Comparison of ENCODE assay signal across 14 cellular contexts in the genomic region with DNA sequence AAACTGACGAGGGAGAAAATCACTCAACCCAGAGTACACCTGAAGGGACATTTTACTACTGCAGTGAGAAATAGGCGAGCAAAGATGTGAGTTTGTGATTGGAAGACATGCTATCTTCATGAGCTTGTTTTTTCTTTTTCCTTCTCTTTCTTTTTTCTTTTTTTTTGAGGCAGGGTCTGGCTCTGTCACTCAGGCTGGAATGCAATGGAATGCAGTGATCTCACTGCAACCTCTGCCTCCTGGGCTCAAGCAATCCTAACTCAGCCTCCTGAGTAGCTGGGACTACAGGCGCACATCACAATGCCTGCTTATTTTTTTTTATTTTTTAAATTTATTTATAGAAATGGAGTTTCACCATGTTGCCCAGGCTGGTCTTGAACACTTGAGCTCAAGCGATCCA. TPM values are rescaled to one million over a fixed set of nuclear protein-coding genes. Genes with fewer than 3 reads are reported as not detected.
DNase-seq lines count a peak whose midpoint lies in the region; ATAC-seq, FAIRE-seq and TF ChIP-seq lines count a peak whose summit lies in the region.
"Not testable (repeated sequence)": the region's sequence is repeated elsewhere in the genome, so short reads cannot be mapped to it uniquely, and the experiment has no call there.
"Had no signal": no experiment of that assay in that cellular context is flagged by ENCODE, and none has a peak within 500 bp of the region (broad histone marks: within the 10 kb centered on the region; RNA-seq: fewer than 3 reads in every experiment).

No MANE protein-coding gene starts in this region.

- H3K79me2 ChIP-seq in K562 (ENCODE audit: control insufficient read depth, insufficient read depth, low read length); neural progenitor cell (ENCODE audit: low read depth): not testable (repeated sequence)

- H3K27ac ChIP-seq in SJCRH30, result peak overlapping the region; percentile 62
- H3K27ac ChIP-seq in K562 (ENCODE audit: extremely low read depth, low read depth, low read length); neural progenitor cell: not testable (repeated sequence)

- not testable (repeated sequence) for ATAC-seq in K562; stimulated activated naive B cell treated with anti-CD40 and anti-IgM and Interleukin-4, amounts not matched to agents 10 μg/mL and 1 μg/mL and 100 μg/mL, for 72 hours (replicated peaks)

- not testable (repeated sequence) for H3K4me1 Mint-ChIP-seq in neural progenitor cell; stimulated activated naive B cell treated with anti-CD40 and anti-IgM and Interleukin-4, amounts not matched to agents 10 μg/mL and 1 μg/mL and 100 μg/mL, for 72 hours

- intact Hi-C loops in K562 (cut with micrococcal nuclease), result not testable (repeated sequence)

- FAIRE-seq in K562 (lab: Jason Lieb, UNC), result not testable (repeated sequence)

- not testable (repeated sequence) for BruUV-seq in K562 (replicated peaks; lab: Mats Ljungman, UMichigan)

- H3K27ac Mint-ChIP-seq in neural progenitor cell, result not testable (repeated sequence)
- H3K27ac Mint-ChIP-seq in stimulated activated naive B cell treated with anti-CD40 and anti-IgM and Interleukin-4, amounts not matched to agents 10 μg/mL and 1 μg/mL and 100 μg/mL, for 72 hours, result peak overlapping the region; percentile 54

- not testable (repeated sequence) for H3F3A ChIP-seq in neural progenitor cell (ENCODE audit: low read depth)

- H3K9ac ChIP-seq in K562 (ENCODE audit: insufficient read depth in 1 of 2, low read depth in 2 of 2, low read length in 2 of 2); neural progenitor cell: not testable (repeated sequence)

- H3K27me3 Mint-ChIP-seq in neural progenitor cell (ENCODE audit: insufficient read depth, low read depth); stimulated activated naive B cell treated with anti-CD40 and anti-IgM and Interleukin-4, amounts not matched to agents 10 μg/mL and 1 μg/mL and 100 μg/mL, for 72 hours: not testable (repeated sequence)

- H2AFZ ChIP-seq in K562 (ENCODE audit: low read depth, low read length); neural progenitor cell (replicated peaks): not testable (repeated sequence)

- not testable (repeated sequence) for TF ChIP-seq RAD21 in K562 (CRISPR knock-in tag; conservative IDR thresholded peaks at IDR 0.05 in 1 of 2, IDR thresholded peaks at IDR 0.05 in 1 of 2)

- not testable (repeated sequence) for H3K4me3 ChIP-seq in SJCRH30, K562, neural progenitor cell

- TF ChIP-seq POLR2A in K562 (conservative IDR thresholded peaks at IDR 0.05), result not testable (repeated sequence)

- peak; percentile 47 for DNase-seq in EL
- not testable (repeated sequence) for DNase-seq in HEK293T (ENCODE audit: extremely low spot score); K562 (ENCODE audit: extremely low read depth in 1 of 4, low spot score in 3 of 4); neural progenitor cell (ENCODE audit: low spot score); stimulated activated naive B cell treated with anti-CD40 and anti-IgM and Interleukin-4, amounts not matched to agents 10 μg/mL and 1 μg/mL and 100 μg/mL, for 72 hours
- DNase-seq in SJCRH30, result peak; percentile 63 to 67
- DNase-seq in glomerular visceral epithelial cell (ENCODE audit: extremely low spot score), result peak; percentile 13
- DNase-seq in left kidney (ENCODE audit: low read depth, low spot score), result peak; percentile 59

- not testable (repeated sequence) for H3K27me3 ChIP-seq in SJCRH30; K562 (ENCODE audit: control insufficient read depth in 2 of 2, insufficient read depth in 2 of 2, low read length in 2 of 2)
- peaks cover 29% of the 10 kb centered on the region for H3K27me3 ChIP-seq in neural progenitor cell

- TF ChIP-seq EP300 in K562 (IDR thresholded peaks at IDR 0.05; ENCODE audit: low read length), result not testable (repeated sequence)

- H4K20me1 ChIP-seq in K562 (replicated peaks; ENCODE audit: control insufficient read depth, insufficient read depth, low read length); neural progenitor cell (ENCODE audit: low read depth): not testable (repeated sequence)

- H3K4me1 ChIP-seq in SJCRH30; K562 (replicated peaks in 1 of 2; ENCODE audit: control insufficient read depth in 2 of 2, insufficient read depth in 2 of 2, low read length in 2 of 2); neural progenitor cell: not testable (repeated sequence)

- H3K9me1 ChIP-seq in K562 (ENCODE audit: control insufficient read depth, insufficient read depth, low read length), result not testable (repeated sequence)

- not testable (repeated sequence) for TF ChIP-seq CTCF in K562 (IDR thresholded peaks at IDR 0.05 in 2 of 3, conservative IDR thresholded peaks at IDR 0.05 in 1 of 3; ENCODE audit: insufficient read depth in 2 of 3, low read depth in 1 of 3, low read length in 3 of 3); neural progenitor cell (IDR thresholded peaks at IDR 0.05)

- H3K4me3 Mint-ChIP-seq in neural progenitor cell, result peak overlapping the region; percentile 68
- not testable (repeated sequence) for H3K4me3 Mint-ChIP-seq in stimulated activated naive B cell treated with anti-CD40 and anti-IgM and Interleukin-4, amounts not matched to agents 10 μg/mL and 1 μg/mL and 100 μg/mL, for 72 hours

- H3K9me3 Mint-ChIP-seq in neural progenitor cell; stimulated activated naive B cell treated with anti-CD40 and anti-IgM and Interleukin-4, amounts not matched to agents 10 μg/mL and 1 μg/mL and 100 μg/mL, for 72 hours: not testable (repeated sequence)

- H3K9me3 ChIP-seq in SJCRH30 (replicated peaks); K562 (replicated peaks; ENCODE audit: control insufficient read depth, insufficient read depth, low read depth, low read length); neural progenitor cell (ENCODE audit: low read depth): not testable (repeated sequence)

- in situ Hi-C loops in K562 (cut with MboI), result not testable (repeated sequence)

- H3K4me2 ChIP-seq in K562 (ENCODE audit: insufficient read depth, low read length); neural progenitor cell: not testable (repeated sequence)

- CTCF ChIA-PET in HEK293T (lab: Yijun Ruan, JAX), result interaction anchor here (0.6 to 1.1 kb wide), 2 partner anchors 22 to 106 kb away, joined by 3 to 4 read pairs; no protein-coding TSS in a partner anchor
- CTCF ChIA-PET in K562 (lab: Yijun Ruan, JAX; ENCODE audit: low intra/inter-chr PET ratio), result not testable (repeated sequence)

- POLR2A ChIA-PET in HEK293T (lab: Yijun Ruan, JAX), result not testable (repeated sequence)
- POLR2A ChIA-PET in K562 (lab: Yijun Ruan, JAX), result interaction anchor here (0.6 kb wide), 1 partner anchor 22 kb away, joined by 3 read pairs; no protein-coding TSS in a partner anchor

- not testable (repeated sequence) for H3K36me3 Mint-ChIP-seq in neural progenitor cell; stimulated activated naive B cell treated with anti-CD40 and anti-IgM and Interleukin-4, amounts not matched to agents 10 μg/mL and 1 μg/mL and 100 μg/mL, for 72 hours

- not testable (repeated sequence) for H3K36me3 ChIP-seq in SJCRH30; K562 (ENCODE audit: control insufficient read depth, insufficient read depth, low read length); neural progenitor cell

- 0% methylated on average over 1 of the region's 4 CpGs for WGBS in K562 (ENCODE audit: insufficient coverage, low coverage, missing lambda C conversion rate)

RNA-seq across cellular contexts. Expression of a gene that starts 25.4 kb away (rescaled TPM):
- 0.22 and 0.63 TPM in 2 replicates for total RNA-seq in SJCRH30 (2014; rRNA removed; shearing (Covaris generic))
- not detected in 2 replicates for total RNA-seq in K562 (2011; cell fraction: chromatin; rRNA removed; ENCODE audit: low replicate concordance)
- not detected in 2 replicates for total RNA-seq in K562 (2011; cell fraction: nucleolus; rRNA removed)
- not detected in 2 replicates for total RNA-seq in K562 (2011; cell fraction: nucleoplasm; rRNA removed)
- not detected in 2 replicates for total RNA-seq in K562 (2014; rRNA removed)
- not detected in 2 replicates for total RNA-seq in K562 (2014; rRNA removed; fragmentation: Illumina TruSeq; extraction: Trizol)
- not detected in 2 replicates for total RNA-seq in K562 (2015; rRNA removed; fragmentation: Illumina TruSeq; extraction: Trizol)
- total RNA-seq in K562 (2021), result 0.16 and 0.31 TPM in 2 replicates
- 0.04 TPM in 1 of 2 replicates, not detected in the other for polyA plus RNA-seq in K562 (2011; rRNA removed)
- 0.07 TPM in 1 of 2 replicates, not detected in the other for polyA plus RNA-seq in K562 (2011; cell fraction: cytosol; rRNA removed)
- polyA plus RNA-seq in K562 (2011; cell fraction: nucleus; rRNA removed), result 0.11 TPM in 1 of 2 replicates, not detected in the other
- polyA plus RNA-seq in K562 (2012), result 0.25 TPM in 1 of 2 replicates, not detected in the other
- not detected in 2 replicates for polyA plus RNA-seq in K562 (2014; fragmentation: Illumina TruSeq; extraction: Trizol)
- polyA plus RNA-seq in K562 (2014; fragmentation: Nextera tagmentation; extraction: Ambion mirVana), result not detected
- 0.05 and 0.11 TPM in 2 replicates for polyA plus RNA-seq in K562 (2014; rRNA removed)
- polyA minus RNA-seq in K562 (2011; rRNA and poly(A)+ RNA removed), result not detected in 2 replicates
- polyA minus RNA-seq in K562 (2011; cell fraction: cytosol; rRNA and poly(A)+ RNA removed), result not detected in 2 replicates
- polyA minus RNA-seq in K562 (2011; cell fraction: nucleus; rRNA and poly(A)+ RNA removed), result 0.27 TPM in 1 of 2 replicates, not detected in the other
- 0.12 TPM in 1 of 2 replicates, not detected in the other for total RNA-seq in neural progenitor cell (ENCODE audit: low replicate concordance)
- total RNA-seq: CD4-positive, alpha-beta T cell; GM12878; GM23248; HFFc6 had no signal
- polyA plus RNA-seq: CD14-positive monocyte; CD8-positive, alpha-beta memory T cell; GM12878; GM23248 had no signal

RNA-seq across cellular contexts. Expression of a gene that starts 59.7 kb away (rescaled TPM):
- total RNA-seq in SJCRH30 (2014; rRNA removed; shearing (Covaris generic)), result 254 and 270 TPM in 2 replicates
- total RNA-seq in K562 (2011; cell fraction: chromatin; rRNA removed; ENCODE audit: low replicate concordance), result 568 TPM in 2 replicates
- 333 and 358 TPM in 2 replicates for total RNA-seq in K562 (2011; cell fraction: nucleolus; rRNA removed)
- total RNA-seq in K562 (2011; cell fraction: nucleoplasm; rRNA removed), result 368 and 413 TPM in 2 replicates
- 207 and 244 TPM in 2 replicates for total RNA-seq in K562 (2014; rRNA removed)
- total RNA-seq in K562 (2014; rRNA removed; fragmentation: Illumina TruSeq; extraction: Trizol), result 212 and 220 TPM in 2 replicates
- 169 and 175 TPM in 2 replicates for total RNA-seq in K562 (2015; rRNA removed; fragmentation: Illumina TruSeq; extraction: Trizol)
- total RNA-seq in K562 (2021), result 520 and 526 TPM in 2 replicates
- polyA plus RNA-seq in K562 (2011; rRNA removed), result 145 and 147 TPM in 2 replicates
- 136 and 188 TPM in 2 replicates for polyA plus RNA-seq in K562 (2011; cell fraction: cytosol; rRNA removed)
- 574 and 790 TPM in 2 replicates for polyA plus RNA-seq in K562 (2011; cell fraction: nucleus; rRNA removed)
- polyA plus RNA-seq in K562 (2012), result 240 and 315 TPM in 2 replicates
- polyA plus RNA-seq in K562 (2014; fragmentation: Illumina TruSeq; extraction: Trizol), result 369 and 413 TPM in 2 replicates
- 10 to 100 TPM; 77.7 to 88.4 TPM for polyA plus RNA-seq in K562 (2014; fragmentation: Nextera tagmentation; extraction: Ambion mirVana)
- polyA plus RNA-seq in K562 (2014; rRNA removed), result 264 and 303 TPM in 2 replicates
- polyA minus RNA-seq in K562 (2011; rRNA and poly(A)+ RNA removed), result 134 and 150 TPM in 2 replicates
- 197 and 243 TPM in 2 replicates for polyA minus RNA-seq in K562 (2011; cell fraction: cytosol; rRNA and poly(A)+ RNA removed)
- 113 and 158 TPM in 2 replicates for polyA minus RNA-seq in K562 (2011; cell fraction: nucleus; rRNA and poly(A)+ RNA removed)
- total RNA-seq in neural progenitor cell (ENCODE audit: low replicate concordance), result 123 and 243 TPM in 2 replicates
